18 cellular contexts compared by ENCODE assay signal in the genomic region with DNA sequence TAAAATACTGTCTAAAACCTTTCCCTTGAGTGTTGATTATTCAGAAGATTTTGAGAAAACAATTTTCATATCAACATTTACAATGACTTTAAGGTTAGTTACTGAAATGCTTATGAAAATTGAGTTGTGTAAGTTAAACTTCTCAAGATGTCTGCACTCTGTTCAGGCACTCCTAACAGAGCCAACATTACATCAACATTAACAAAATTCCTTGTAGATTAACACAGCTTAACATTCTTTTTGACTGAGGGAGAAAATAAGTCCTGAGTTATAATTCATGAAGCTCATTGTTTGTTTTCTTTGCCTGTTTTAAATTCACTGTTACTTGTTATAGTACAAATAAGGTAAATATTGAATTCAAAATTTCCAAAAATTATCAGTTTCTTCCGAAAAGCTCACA. TPM values are rescaled to one million over a fixed set of nuclear protein-coding genes. Genes with fewer than 3 reads are reported as not detected.
DNase-seq lines count a peak whose midpoint lies in the region; ATAC-seq and TF ChIP-seq lines count a peak whose summit lies in the region.
"Had no signal": no experiment of that assay in that cellular context is flagged by ENCODE, and none has a peak within 500 bp of the region (broad histone marks: within the 10 kb centered on the region; RNA-seq: fewer than 3 reads in every experiment).

No MANE protein-coding gene starts in this region.

- no peak overlapping the region for H2BK120ac ChIP-seq in mesendoderm (ENCODE audit: low read depth, low read length)

- WGBS in mesendoderm (ENCODE audit: extremely low coverage, insufficient coverage, low lambda C conversion rate), result no CpG with 5 or more reads among the region's 1 CpG
- WGBS in testis, 2 donors, result 94% methylated on average over 1 of the region's 1 CpG
- WGBS in mammary epithelial cell (ENCODE audit: low coverage, missing lambda C conversion rate), result 100% methylated on average over 1 of the region's 1 CpG

- TF ChIP-seq POLR2A in testis (IDR thresholded peaks at IDR 0.05), result no peak

- dilution Hi-C loops in mammary epithelial cell (cut with HindIII; ENCODE audit: low sequenced_read_pairs), result no loop called here

- no peak overlapping the region for H3K18ac ChIP-seq in mesendoderm (ENCODE audit: low read length)

- H3K9ac ChIP-seq in mesendoderm (ENCODE audit: low read length) (no peak overlapping the region), mammary epithelial cell (ENCODE audit: insufficient read depth, low read length) (no peak overlapping the region)

- intact Hi-C loops in left ventricle myocardium superior (cut with micrococcal nuclease) (no loop called here), Right ventricle myocardium inferior (cut with DNase I) (no loop called here), testis (cut with DNase I; ENCODE audit: low total_unique reads) (no loop called here), mammary epithelial cell (cut with micrococcal nuclease) (no loop called here)

- TF ChIP-seq CTCF in epithelial cell of esophagus (IDR thresholded peaks at IDR 0.05; ENCODE audit: insufficient read depth, low read depth, low read length, missing control alignments) (no peak), testis (IDR thresholded peaks at IDR 0.05) (no peak), mammary epithelial cell (conservative IDR thresholded peaks at IDR 0.05 in 1 of 2, IDR thresholded peaks at IDR 0.05 in 1 of 2; ENCODE audit: extremely low read depth in 1 of 2, insufficient read depth in 1 of 2, low read depth in 1 of 2, low read length in 2 of 2) (no peak)

- H3K9me3 ChIP-seq in testis (no peaks in the 10 kb centered on the region), mammary epithelial cell (replicated peaks; ENCODE audit: insufficient read depth, low read length) (no peaks in the 10 kb centered on the region)
- H3K9me3 ChIP-seq: A549 had no signal

- no peak overlapping the region for H2BK5ac ChIP-seq in mesendoderm (ENCODE audit: low read length)

- ATAC-seq in left ventricle myocardium superior (peak; percentile 72), Right ventricle myocardium inferior (no peak)
- ATAC-seq: A549, sciatic nerve had no signal

- H4K5ac ChIP-seq in mesendoderm (ENCODE audit: low read length), result no peak overlapping the region

- no peak overlapping the region for H2AK5ac ChIP-seq in mesendoderm (ENCODE audit: low read length)

- H3K79me1 ChIP-seq in mesendoderm (ENCODE audit: low read length), result no peaks in the 10 kb centered on the region

- in situ Hi-C loops in mammary epithelial cell (cut with MboI; ENCODE audit: low sequenced_read_pairs in 2 of 2), result no loop called here

- no peaks in the 10 kb centered on the region for H4K20me1 ChIP-seq in mammary epithelial cell (ENCODE audit: insufficient read depth, low read length)

- no TSS peak for BruUV-seq in mammary epithelial cell (replicated peaks; lab: Mats Ljungman, UMichigan)

- H3K4me3 ChIP-seq in epithelial cell of esophagus (ENCODE audit: low read length) (no peak overlapping the region), mesendoderm (ENCODE audit: low read length) (no peak overlapping the region), testis (no peak overlapping the region), mammary epithelial cell (replicated peaks in 1 of 3; ENCODE audit: insufficient read depth in 1 of 3, low read depth in 2 of 3, low read length in 3 of 3) (no peak overlapping the region)
- H3K4me3 ChIP-seq: A549 had no signal

- H3K27me3 ChIP-seq in mesendoderm (ENCODE audit: insufficient read depth, low read length, poor library complexity) (no peaks in the 10 kb centered on the region), testis (no peaks in the 10 kb centered on the region), mammary epithelial cell (ENCODE audit: insufficient read depth, low read length) (no peaks in the 10 kb centered on the region)

- DNase-seq in left ventricle myocardium superior (no peak), Right ventricle myocardium inferior (ENCODE audit: missing footprints) (no peak), epithelial cell of esophagus (ENCODE audit: low read depth) (peak; percentile 43), mesendoderm (peak; percentile 36), cerebellar cortex (ENCODE audit: low spot score) (no peak), testis (no peak), mammary epithelial cell (no peak), putamen (ENCODE audit: low spot score) (no peak)
- DNase-seq: activated CD4-positive, alpha-beta T cell treated with anti-CD3 and anti-CD28 coated beads, Interleukin-2, amount 50 U/mL, for 1 hour; activated T-cell treated with anti-CD3 and anti-CD28 coated beads, Interleukin-2, amount 50 U/mL, for 1 hour; cortex of kidney; foreskin melanocyte; NCI-H2081; NCI-H526; stimulated activated CD4-positive, alpha-beta T cell treated with anti-CD3 and anti-CD28 coated beads, Interleukin-2, amount 100 ng/mL, for 48 hours had no signal

- H2AFZ ChIP-seq in mammary epithelial cell (ENCODE audit: low read depth, low read length), result no peak overlapping the region

- no peak overlapping the region for H3K56ac ChIP-seq in mesendoderm (ENCODE audit: low read length)

- CTCF ChIA-PET in mammary epithelial cell (lab: Charles Lee; ENCODE audit: low non-redundant PET), result no interaction called here

- H3K79me2 ChIP-seq in mesendoderm (ENCODE audit: control insufficient read depth, insufficient read depth, low read length) (no peaks in the 10 kb centered on the region), mammary epithelial cell (ENCODE audit: insufficient read depth, low read length) (no peaks in the 10 kb centered on the region)

- H3K23ac ChIP-seq in mesendoderm (ENCODE audit: low read length), result no peak overlapping the region

- H3K36me3 ChIP-seq in mesendoderm (ENCODE audit: control insufficient read depth, insufficient read depth, low read length), result no peaks in the 10 kb centered on the region
- no peaks in the 10 kb centered on the region for H3K36me3 ChIP-seq in testis (ENCODE audit: low read depth, missing control alignments)
- H3K36me3 ChIP-seq in mammary epithelial cell (ENCODE audit: insufficient read depth, low read length), result peaks cover 4% of the 10 kb centered on the region

- H3K27ac ChIP-seq in mesendoderm (ENCODE audit: low read depth, low read length) (no peak overlapping the region), testis (no peak overlapping the region), mammary epithelial cell (ENCODE audit: insufficient read depth, low read depth, low read length) (no peak overlapping the region)
- H3K27ac ChIP-seq: A549 had no signal

- H3K4ac ChIP-seq in mesendoderm (ENCODE audit: low read depth, low read length), result no peak overlapping the region

- H3K4me2 ChIP-seq in mesendoderm (ENCODE audit: low read length), result no peak overlapping the region
- no peak overlapping the region for H3K4me2 ChIP-seq in mammary epithelial cell (ENCODE audit: insufficient read depth, low read depth, low read length)
- H3K4me2 ChIP-seq: A549 had no signal

- no peak overlapping the region for H2BK15ac ChIP-seq in mesendoderm (replicated peaks; ENCODE audit: low read depth)

- H4K8ac ChIP-seq in mesendoderm (ENCODE audit: low read depth, low read length), result no peak overlapping the region

- no peaks in the 10 kb centered on the region for H3K4me1 ChIP-seq in mesendoderm (ENCODE audit: control insufficient read depth, low read depth, low read length)
- no peaks in the 10 kb centered on the region for H3K4me1 ChIP-seq in testis
- no peaks in the 10 kb centered on the region for H3K4me1 ChIP-seq in mammary epithelial cell (ENCODE audit: insufficient read depth, low read length)
- H3K4me1 ChIP-seq: A549 had no signal

RNA-seq across cellular contexts. Expression of a gene that starts 9.0 kb away (rescaled TPM):
- 1.4 TPM for total RNA-seq in left ventricle myocardium superior
- 2.8 TPM for total RNA-seq in Right ventricle myocardium inferior
- not detected for polyA plus RNA-seq in mesendoderm (2013, experiment 1 of 2)
- not detected for polyA plus RNA-seq in mesendoderm (2013, experiment 2 of 2)
- under 1 TPM in 1 of 2 donors, not detected in 1; 0.16 TPM for total RNA-seq in testis
- polyA plus RNA-seq in testis (ENCODE audit: insufficient read depth, low read depth, low replicate concordance), result 1.2 TPM
- total RNA-seq in mammary epithelial cell, result under 1 TPM in 1 of 2 donors, not detected in 1; 0.17 TPM
- polyA plus RNA-seq in mammary epithelial cell, result 0.02 TPM
- polyA minus RNA-seq in mammary epithelial cell, result not detected
- total RNA-seq: SK-MEL-5 had no signal

RNA-seq across cellular contexts. Expression of a gene that starts 53.5 kb away (rescaled TPM):
- total RNA-seq in left ventricle myocardium superior, result 16.8 TPM
- total RNA-seq in Right ventricle myocardium inferior, result 14.5 TPM
- 7.0 TPM for polyA plus RNA-seq in mesendoderm (2013, experiment 1 of 2)
- 6.7 TPM for polyA plus RNA-seq in mesendoderm (2013, experiment 2 of 2)
- 10 to 100 TPM; 37.2 to 37.9 TPM for total RNA-seq in testis
- 26.1 TPM for polyA plus RNA-seq in testis (ENCODE audit: insufficient read depth, low read depth, low replicate concordance)
- total RNA-seq in mammary epithelial cell, result 10 to 100 TPM; 24.9 to 32.2 TPM
- 11.9 TPM for polyA plus RNA-seq in mammary epithelial cell
- 38.7 TPM for polyA minus RNA-seq in mammary epithelial cell

RNA-seq across cellular contexts. Expression of a gene that starts 54.0 kb away (rescaled TPM):
- 38.3 TPM for total RNA-seq in left ventricle myocardium superior
- 36.0 TPM for total RNA-seq in Right ventricle myocardium inferior
- polyA plus RNA-seq in mesendoderm (2013, experiment 1 of 2), result 29.1 TPM
- polyA plus RNA-seq in mesendoderm (2013, experiment 2 of 2), result 29.3 TPM
- total RNA-seq in testis, result 10 to 100 TPM; 25.6 to 52.8 TPM
- 23.2 TPM for polyA plus RNA-seq in testis (ENCODE audit: insufficient read depth, low read depth, low replicate concordance)
- 10 to 100 TPM; 29.2 to 38.6 TPM for total RNA-seq in mammary epithelial cell
- 17.8 TPM for polyA plus RNA-seq in mammary epithelial cell
- 7.0 TPM for polyA minus RNA-seq in mammary epithelial cell

Comparison
In these comparisons a context has a peak if more than half of its experiments do, and no peak if none do; other contexts are left out.
1. DNase-seq: peak in epithelial cell of esophagus (single experiment) and mesendoderm (single experiment); none in left ventricle myocardium superior (single experiment), Right ventricle myocardium inferior (single experiment), cerebellar cortex (single experiment), testis (single experiment), mammary epithelial cell (single experiment) and putamen (single experiment).